1 cellular context compared by ENCODE assay signal in genomic region chr4:11966782-11967181, GRCh38.
TF ChIP-seq lines count a peak whose summit lies in the region.

No MANE protein-coding gene starts in this region.

TF ChIP-seq in H1, 55 proteins besides CTCF, POLR2A, EP300 and RAD21:
- TF ChIP-seq POLR2AphosphoS5 (IDR thresholded peaks at IDR 0.05; ENCODE audit: low read depth, low read length) (no peak), JUND (IDR thresholded peaks at IDR 0.05; ENCODE audit: low read length) (no peak), EGR1 (IDR thresholded peaks at IDR 0.05; ENCODE audit: borderline replicate concordance, low read depth, low read length) (no peak)
TF ChIP-seq in H1: peak in this region for 0.
